In genomic region chr16:11978080-11978479, GRCh38 we compare ENCODE assay signal across 3 cellular contexts.
A peak's percentile ranks its signal among the peaks of the same experiment; 100 is the strongest.
TF ChIP-seq lines count a peak whose summit lies in the region.

No MANE protein-coding gene starts in this region.

TF ChIP-seq in HEK293, 187 proteins besides CTCF, POLR2A, EP300 and RAD21:
- TF ChIP-seq, protein P1, sequence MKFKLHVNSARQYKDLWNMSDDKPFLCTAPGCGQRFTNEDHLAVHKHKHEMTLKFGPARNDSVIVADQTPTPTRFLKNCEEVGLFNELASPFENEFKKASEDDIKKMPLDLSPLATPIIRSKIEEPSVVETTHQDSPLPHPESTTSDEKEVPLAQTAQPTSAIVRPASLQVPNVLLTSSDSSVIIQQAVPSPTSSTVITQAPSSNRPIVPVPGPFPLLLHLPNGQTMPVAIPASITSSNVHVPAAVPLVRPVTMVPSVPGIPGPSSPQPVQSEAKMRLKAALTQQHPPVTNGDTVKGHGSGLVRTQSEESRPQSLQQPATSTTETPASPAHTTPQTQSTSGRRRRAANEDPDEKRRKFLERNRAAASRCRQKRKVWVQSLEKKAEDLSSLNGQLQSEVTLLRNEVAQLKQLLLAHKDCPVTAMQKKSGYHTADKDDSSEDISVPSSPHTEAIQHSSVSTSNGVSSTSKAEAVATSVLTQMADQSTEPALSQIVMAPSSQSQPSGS (tag by site-specific recombination; IDR thresholded peaks at IDR 0.05; ENCODE audit: low read depth): no peak
- TF ChIP-seq ZNF664 (tag by site-specific recombination; IDR thresholded peaks at IDR 0.05) (peak; percentile 92), KLF1 (tag by site-specific recombination; IDR thresholded peaks at IDR 0.05) (no peak), ZBTB8A (tag by site-specific recombination; IDR thresholded peaks at IDR 0.05) (no peak)

TF ChIP-seq in GM12878, 131 proteins besides CTCF, POLR2A, EP300 and RAD21:
- TF ChIP-seq SMARCA5 (IDR thresholded peaks at IDR 0.05) (0 out of 2 replicates have a peak, but pooled peaks have one; percentile 11), ZBED1 (IDR thresholded peaks at IDR 0.05; ENCODE audit: borderline replicate concordance) (no peak), NKRF (conservative IDR thresholded peaks at IDR 0.05) (0 out of 2 replicates have a peak, but pooled peaks have one; percentile 20)

TF ChIP-seq in neural cell, 6 proteins besides CTCF, POLR2A, EP300 and RAD21:
- TF ChIP-seq SMC3 (conservative IDR thresholded peaks at IDR 0.05; ENCODE audit: poor library complexity): no peak
- TF ChIP-seq, protein P2, sequence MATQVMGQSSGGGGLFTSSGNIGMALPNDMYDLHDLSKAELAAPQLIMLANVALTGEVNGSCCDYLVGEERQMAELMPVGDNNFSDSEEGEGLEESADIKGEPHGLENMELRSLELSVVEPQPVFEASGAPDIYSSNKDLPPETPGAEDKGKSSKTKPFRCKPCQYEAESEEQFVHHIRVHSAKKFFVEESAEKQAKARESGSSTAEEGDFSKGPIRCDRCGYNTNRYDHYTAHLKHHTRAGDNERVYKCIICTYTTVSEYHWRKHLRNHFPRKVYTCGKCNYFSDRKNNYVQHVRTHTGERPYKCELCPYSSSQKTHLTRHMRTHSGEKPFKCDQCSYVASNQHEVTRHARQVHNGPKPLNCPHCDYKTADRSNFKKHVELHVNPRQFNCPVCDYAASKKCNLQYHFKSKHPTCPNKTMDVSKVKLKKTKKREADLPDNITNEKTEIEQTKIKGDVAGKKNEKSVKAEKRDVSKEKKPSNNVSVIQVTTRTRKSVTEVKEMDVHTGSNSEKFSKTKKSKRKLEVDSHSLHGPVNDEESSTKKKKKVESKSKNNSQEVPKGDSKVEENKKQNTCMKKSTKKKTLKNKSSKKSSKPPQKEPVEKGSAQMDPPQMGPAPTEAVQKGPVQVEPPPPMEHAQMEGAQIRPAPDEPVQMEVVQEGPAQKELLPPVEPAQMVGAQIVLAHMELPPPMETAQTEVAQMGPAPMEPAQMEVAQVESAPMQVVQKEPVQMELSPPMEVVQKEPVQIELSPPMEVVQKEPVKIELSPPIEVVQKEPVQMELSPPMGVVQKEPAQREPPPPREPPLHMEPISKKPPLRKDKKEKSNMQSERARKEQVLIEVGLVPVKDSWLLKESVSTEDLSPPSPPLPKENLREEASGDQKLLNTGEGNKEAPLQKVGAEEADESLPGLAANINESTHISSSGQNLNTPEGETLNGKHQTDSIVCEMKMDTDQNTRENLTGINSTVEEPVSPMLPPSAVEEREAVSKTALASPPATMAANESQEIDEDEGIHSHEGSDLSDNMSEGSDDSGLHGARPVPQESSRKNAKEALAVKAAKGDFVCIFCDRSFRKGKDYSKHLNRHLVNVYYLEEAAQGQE (IDR thresholded peaks at IDR 0.05; ENCODE audit: borderline replicate concordance): no peak
- TF ChIP-seq TAF1 (IDR thresholded peaks at IDR 0.05; ENCODE audit: low read depth): no peak
- TF ChIP-seq POLR2AphosphoS5 (IDR thresholded peaks at IDR 0.05): no peak
- TF ChIP-seq EZH2 (IDR thresholded peaks at IDR 0.05; ENCODE audit: borderline replicate concordance, insufficient read depth, low read length, poor library complexity, severe bottlenecking): no peak
- TF ChIP-seq MXI1 (conservative IDR thresholded peaks at IDR 0.05; ENCODE audit: poor library complexity, severe bottlenecking): no peak
